In genomic region chr16:30658731-30659506, GRCh38 we compare ENCODE assay signal across 8 cellular contexts. TPM values are rescaled to one million over a fixed set of nuclear protein-coding genes. Genes with fewer than 3 reads are reported as not detected.
A peak's percentile ranks its signal among the peaks of the same experiment; 100 is the strongest.
DNase-seq lines count a peak whose midpoint lies in the region; ATAC-seq and TF ChIP-seq lines count a peak whose summit lies in the region.

No MANE protein-coding gene starts in this region.

- ATAC-seq in HG03378 (IDR thresholded peaks at IDR 0.05; ENCODE audit: unreplicated experiment), result peak; percentile 39
- peak; percentile 18 for ATAC-seq in activated T-helper 17 cell treated with anti-CD3 and anti-CD28 coated beads, Interleukin-2, amount 50 U/mL, for 72 hours (replicated peaks)
- ATAC-seq in foreskin keratinocyte, result peak; percentile 76

- peak overlapping the region; percentile 99 for H3K27ac Mint-ChIP-seq in activated T-helper 17 cell treated with anti-CD3 and anti-CD28 coated beads, Interleukin-2, amount 50 U/mL, for 72 hours
- H3K27ac Mint-ChIP-seq in nephron, result peak overlapping the region; percentile 99 to 100 (median 100)

- no peaks in the 10 kb centered on the region for H3K9me3 Mint-ChIP-seq in activated T-helper 17 cell treated with anti-CD3 and anti-CD28 coated beads, Interleukin-2, amount 50 U/mL, for 72 hours
- no peaks in the 10 kb centered on the region for H3K9me3 Mint-ChIP-seq in nephron

- peaks cover 9% of the 10 kb centered on the region for H3K4me1 ChIP-seq in foreskin keratinocyte

- peak; percentile 46 for TF ChIP-seq POLR2A in GM19193 (IDR thresholded peaks at IDR 0.05; ENCODE audit: extremely low read depth, insufficient read depth, insufficient read length)

- DNase-seq in DMS 273 (lab: John Stamatoyannopoulos, UW; ENCODE audit: unreplicated experiment) (peak; percentile 98), NCI-H510A treated with DMSO at 0.1 percent for 48 hours (lab: John Stamatoyannopoulos, UW) (peak; percentile 99), foreskin keratinocyte (peak; percentile 96 to 97), LoVo (ENCODE audit: low spot score) (no peak)

- H3K4me1 Mint-ChIP-seq in activated T-helper 17 cell treated with anti-CD3 and anti-CD28 coated beads, Interleukin-2, amount 50 U/mL, for 72 hours, result peaks cover 27% of the 10 kb centered on the region
- peaks cover 36% of the 10 kb centered on the region for H3K4me1 Mint-ChIP-seq in nephron

- H3K27me3 Mint-ChIP-seq in activated T-helper 17 cell treated with anti-CD3 and anti-CD28 coated beads, Interleukin-2, amount 50 U/mL, for 72 hours, result no peaks in the 10 kb centered on the region
- peaks cover 4% of the 10 kb centered on the region for H3K27me3 Mint-ChIP-seq in nephron (ENCODE audit: low read depth)

- peak overlapping the region; percentile 89 for H3K4me3 Mint-ChIP-seq in activated T-helper 17 cell treated with anti-CD3 and anti-CD28 coated beads, Interleukin-2, amount 50 U/mL, for 72 hours
- peak overlapping the region; percentile 94 to 96 (median 96) for H3K4me3 Mint-ChIP-seq in nephron

- TF ChIP-seq CTCF in foreskin keratinocyte (conservative IDR thresholded peaks at IDR 0.05) (peak; percentile 50), nephron (IDR thresholded peaks at IDR 0.05; ENCODE audit: unreplicated experiment in 3 of 3) (peak in 1 of 3 experiments; percentile 37)

- peak overlapping the region; percentile 92 for H3K27ac ChIP-seq in foreskin keratinocyte

- H3K36me3 Mint-ChIP-seq in activated T-helper 17 cell treated with anti-CD3 and anti-CD28 coated beads, Interleukin-2, amount 50 U/mL, for 72 hours (ENCODE audit: low read depth), result peaks cover 89% of the 10 kb centered on the region
- peaks cover 41% of the 10 kb centered on the region for H3K36me3 Mint-ChIP-seq in nephron (ENCODE audit: low read depth)

- no peaks in the 10 kb centered on the region for H3K27me3 ChIP-seq in foreskin keratinocyte

RNA-seq across cellular contexts. Expression of gene FBRS, which starts 0.7 kb away (rescaled TPM):
- total RNA-seq in activated T-helper 17 cell treated with anti-CD3 and anti-CD28 coated beads, Interleukin-2, amount 50 U/mL, for 72 hours, result 100 to 1,000 TPM in 1 of 2 donors, 10 to 100 TPM in 1; 92.6 to 140 TPM
- 23.0 and 25.2 TPM in 2 replicates for total RNA-seq in foreskin keratinocyte
- 30.9 and 31.2 TPM in 2 replicates for polyA plus RNA-seq in foreskin keratinocyte

RNA-seq across cellular contexts. Expression of gene PRR14, which starts 8.2 kb away (rescaled TPM):
- 10 to 100 TPM; 76.6 to 97.5 TPM for total RNA-seq in activated T-helper 17 cell treated with anti-CD3 and anti-CD28 coated beads, Interleukin-2, amount 50 U/mL, for 72 hours
- 25.7 and 26.6 TPM in 2 replicates for total RNA-seq in foreskin keratinocyte
- 37.0 and 39.0 TPM in 2 replicates for polyA plus RNA-seq in foreskin keratinocyte

RNA-seq across cellular contexts. Expression of gene SRCAP, which starts 40.1 kb away (rescaled TPM):
- 10 to 100 TPM; 63.6 to 86.7 TPM for total RNA-seq in activated T-helper 17 cell treated with anti-CD3 and anti-CD28 coated beads, Interleukin-2, amount 50 U/mL, for 72 hours
- 16.0 TPM in 2 replicates for total RNA-seq in foreskin keratinocyte
- polyA plus RNA-seq in foreskin keratinocyte, result 0.60 and 0.96 TPM in 2 replicates

RNA-seq across cellular contexts. Expression of gene ZNF689, which starts 48.7 kb away (rescaled TPM):
- total RNA-seq in activated T-helper 17 cell treated with anti-CD3 and anti-CD28 coated beads, Interleukin-2, amount 50 U/mL, for 72 hours, result 10 to 100 TPM in 1 of 2 donors, 1 to 10 TPM in 1; 5.9 to 12.1 TPM
- 7.6 and 8.4 TPM in 2 replicates for total RNA-seq in foreskin keratinocyte
- polyA plus RNA-seq in foreskin keratinocyte, result 3.6 and 4.2 TPM in 2 replicates

Comparison
In these comparisons a context has a peak if more than half of its experiments do, and no peak if none do; other contexts are left out.
1. ATAC-seq: peak in every context shown above with its lines; median percentile 76 in foreskin keratinocyte; 39 in HG03378; 18 in activated T-helper 17 cell treated with anti-CD3 and anti-CD28 coated beads, Interleukin-2, amount 50 U/mL, for 72 hours.